21 cellular contexts compared by ENCODE assay signal in the genomic region with DNA sequence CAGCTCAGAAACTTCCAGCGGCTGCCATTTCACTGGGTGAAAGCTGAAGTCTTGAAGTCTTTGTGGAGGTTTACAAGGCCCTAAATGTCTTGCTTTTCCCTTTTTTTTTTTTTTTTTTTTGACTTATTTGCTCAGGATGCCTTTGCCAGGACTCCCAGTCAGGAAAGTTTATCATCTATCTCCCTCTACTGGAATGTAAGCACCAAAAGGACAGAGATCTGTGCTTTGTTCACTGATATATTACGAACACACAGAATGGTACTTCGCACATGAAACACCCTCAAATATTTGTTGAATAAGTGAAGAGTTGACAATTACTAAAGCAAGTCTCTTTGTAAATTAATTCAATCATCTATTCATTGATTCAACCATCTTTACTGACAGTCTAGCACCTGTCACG. TPM values are rescaled to one million over a fixed set of nuclear protein-coding genes. Genes with fewer than 3 reads are reported as not detected.
"Had no signal": no experiment of that assay in that cellular context is flagged by ENCODE, and none has a peak within 500 bp of the region (broad histone marks: within the 10 kb centered on the region; RNA-seq: fewer than 3 reads in every experiment).

No MANE protein-coding gene starts in this region.

- H3K27me3 ChIP-seq: brain microvascular endothelial cell, esophagus muscularis mucosa, heart left ventricle, upper lobe of left lung had no signal

- ATAC-seq: activated CD4-positive, CD25-positive, alpha-beta regulatory T cell treated with anti-CD3 and anti-CD28 coated beads, Interleukin-2, amount 50 U/mL, for 24 hours; activated CD8-positive, alpha-beta memory T cell treated with anti-CD3 and anti-CD28 coated beads, Interleukin-2, amount 10 ng/mL, durations not matched to agents 7 days and 5 days; heart left ventricle; natural killer cell treated with Interleukin-12 subunit alpha and Interleukin-12 subunit beta and Interleukin-15 and Interleukin-18, amount 100 ng/mL, for 72 hours; psoas muscle; stimulated activated naive CD8-positive, alpha-beta T cell treated with anti-CD3 and anti-CD28 coated beads, Interleukin-15, Interleukin-2, amounts not matched to agents 100 U/mL and 50 U/mL, for 24 hours had no signal

- H3K27ac Mint-ChIP-seq: activated CD8-positive, alpha-beta memory T cell treated with anti-CD3 and anti-CD28 coated beads, Interleukin-2, amount 10 ng/mL, durations not matched to agents 7 days and 5 days; activated naive CD8-positive, alpha-beta T cell; activated T-cell treated with anti-CD3 and anti-CD28 coated beads, Interleukin-2, amount 50 U/mL, for 24 hours; natural killer cell treated with Interleukin-12 subunit alpha and Interleukin-12 subunit beta and Interleukin-15 and Interleukin-18, amount 100 ng/mL, for 72 hours had no signal

- DNase-seq: activated CD4-positive, alpha-beta T cell treated with anti-CD3 and anti-CD28 coated beads, Interleukin-2, amount 50 U/mL, for 4 hours; activated CD8-positive, alpha-beta memory T cell treated with anti-CD3 and anti-CD28 coated beads, Interleukin-2, amount 10 ng/mL, durations not matched to agents 7 days and 5 days; activated effector memory CD4-positive, alpha-beta T cell treated with anti-CD3 and anti-CD28 coated beads, Interleukin-2, amount 50 U/mL, for 16 hours; activated T-cell treated with anti-CD3 and anti-CD28 coated beads, Interleukin-2, amount 50 U/mL, for 24 hours; amygdala; brain microvascular endothelial cell; cerebellar nuclear complex; heart left ventricle; mammary epithelial cell; psoas muscle; stimulated activated CD4-positive, alpha-beta T cell treated with anti-CD3 and anti-CD28 coated beads, Interleukin-12 subunit alpha, Interleukin-12 subunit beta, amount 100 ng/mL, for 4 hours; stimulated activated CD4-positive, alpha-beta T cell treated with anti-CD3 and anti-CD28 coated beads, Interleukin-2, amount 100 ng/mL, for 48 hours; stimulated activated CD8-positive, alpha-beta memory T cell treated with anti-CD3 and anti-CD28 coated beads, Interleukin-4, amount 100 ng/mL, for 48 hours; stimulated activated naive CD8-positive, alpha-beta T cell treated with anti-CD3 and anti-CD28 coated beads, Interleukin-15, Interleukin-2, amounts not matched to agents 100 U/mL and 50 U/mL, for 24 hours; T-helper 2 cell; upper lobe of left lung had no signal

- H3K4me3 ChIP-seq: esophagus muscularis mucosa, heart left ventricle, psoas muscle, upper lobe of left lung had no signal

- H3K4me3 Mint-ChIP-seq: activated CD8-positive, alpha-beta memory T cell treated with anti-CD3 and anti-CD28 coated beads, Interleukin-2, amount 10 ng/mL, durations not matched to agents 7 days and 5 days; activated naive CD8-positive, alpha-beta T cell; activated T-cell treated with anti-CD3 and anti-CD28 coated beads, Interleukin-2, amount 50 U/mL, for 24 hours; natural killer cell treated with Interleukin-12 subunit alpha and Interleukin-12 subunit beta and Interleukin-15 and Interleukin-18, amount 100 ng/mL, for 72 hours had no signal

- FAIRE-seq: islet of Langerhans had no signal

- H3K9me3 Mint-ChIP-seq: activated T-cell treated with anti-CD3 and anti-CD28 coated beads, Interleukin-2, amount 50 U/mL, for 24 hours; natural killer cell treated with Interleukin-12 subunit alpha and Interleukin-12 subunit beta and Interleukin-15 and Interleukin-18, amount 100 ng/mL, for 72 hours had no signal

- H3K27ac ChIP-seq: brain microvascular endothelial cell, esophagus muscularis mucosa, heart left ventricle, psoas muscle, upper lobe of left lung had no signal

- H3K36me3 Mint-ChIP-seq: activated CD8-positive, alpha-beta memory T cell treated with anti-CD3 and anti-CD28 coated beads, Interleukin-2, amount 10 ng/mL, durations not matched to agents 7 days and 5 days; activated naive CD8-positive, alpha-beta T cell; natural killer cell treated with Interleukin-12 subunit alpha and Interleukin-12 subunit beta and Interleukin-15 and Interleukin-18, amount 100 ng/mL, for 72 hours had no signal

- H3K9me3 ChIP-seq: esophagus muscularis mucosa, heart left ventricle, psoas muscle, upper lobe of left lung had no signal

- H3K36me3 ChIP-seq: brain microvascular endothelial cell, esophagus muscularis mucosa, upper lobe of left lung had no signal

- H3K4me1 ChIP-seq: esophagus muscularis mucosa, heart left ventricle, upper lobe of left lung had no signal

RNA-seq across cellular contexts. Expression of gene ABCB4, which starts 23.2 kb away (rescaled TPM):
- total RNA-seq: mammary epithelial cell had no signal
